ENCODE assay signal across 1 cellular context in genomic region chr13:20127563-20128458, GRCh38.
TF ChIP-seq lines count a peak whose summit lies in the region.

No MANE protein-coding gene starts in this region.

TF ChIP-seq in HepG2, 621 proteins besides CTCF, POLR2A, EP300 and RAD21 (continued from another document and continues in another):
- TF ChIP-seq ZNF446 (CRISPR knock-in tag; IDR thresholded peaks at IDR 0.05) (0 out of 2 replicates have a peak, but pooled peaks have one; percentile 63), ARID2 (CRISPR knock-in tag; IDR thresholded peaks at IDR 0.05; ENCODE audit: borderline replicate concordance) (no peak), EEA1 (CRISPR knock-in tag; IDR thresholded peaks at IDR 0.05; ENCODE audit: borderline replicate concordance) (peak; percentile 85; the same call in 1 of the 2 replicates), SMAD9 (CRISPR knock-in tag; IDR thresholded peaks at IDR 0.05) (no peak), ZNF274 (CRISPR knock-in tag; IDR thresholded peaks at IDR 0.05) (peak; percentile 85), ZNF432 (CRISPR knock-in tag; IDR thresholded peaks at IDR 0.05; ENCODE audit: borderline replicate concordance) (no peak), JUND (CRISPR knock-in tag; IDR thresholded peaks at IDR 0.05) (no peak), HMGA1 (CRISPR knock-in tag; conservative IDR thresholded peaks at IDR 0.05) (no peak), ZNF670 (CRISPR knock-in tag; IDR thresholded peaks at IDR 0.05; ENCODE audit: borderline replicate concordance) (no peak), RFXANK (CRISPR knock-in tag; IDR thresholded peaks at IDR 0.05) (0 out of 2 replicates have a peak, but pooled peaks have one; percentile 71), RARG (CRISPR knock-in tag; IDR thresholded peaks at IDR 0.05; ENCODE audit: low read depth) (no peak), ZFY (CRISPR knock-in tag; IDR thresholded peaks at IDR 0.05) (peak; percentile 97), MTA3 (CRISPR knock-in tag; IDR thresholded peaks at IDR 0.05) (no peak), SAFB2 (CRISPR knock-in tag; IDR thresholded peaks at IDR 0.05; ENCODE audit: borderline replicate concordance, low read depth) (peak; percentile 30; the same call in 1 of the 2 replicates), GFI1 (CRISPR knock-in tag; IDR thresholded peaks at IDR 0.05; ENCODE audit: borderline replicate concordance) (peak; percentile 25; the same call in 1 of the 2 replicates), PATZ1 (CRISPR knock-in tag; IDR thresholded peaks at IDR 0.05) (no peak; the same call in 1 of the 2 replicates), SP1 (IDR thresholded peaks at IDR 0.05) (no peak), SP1 (CRISPR knock-in tag; IDR thresholded peaks at IDR 0.05) (no peak), DR1 (CRISPR knock-in tag; IDR thresholded peaks at IDR 0.05) (no peak), ASH2L (IDR thresholded peaks at IDR 0.05; ENCODE audit: insufficient read length, low read depth, low read length) (peak; percentile 70), MTF2 (CRISPR knock-in tag; IDR thresholded peaks at IDR 0.05; ENCODE audit: borderline replicate concordance) (peak; percentile 7; the same call in 1 of the 2 replicates), ZBTB14 (CRISPR knock-in tag; IDR thresholded peaks at IDR 0.05) (no peak), KLF13 (CRISPR knock-in tag; IDR thresholded peaks at IDR 0.05) (no peak), RARA (CRISPR knock-in tag; IDR thresholded peaks at IDR 0.05) (peak; percentile 72), ZNF891 (CRISPR knock-in tag; IDR thresholded peaks at IDR 0.05) (peak; percentile 85), RFX1 (IDR thresholded peaks at IDR 0.05) (no peak), ARNT2 (CRISPR knock-in tag; IDR thresholded peaks at IDR 0.05; ENCODE audit: low read depth) (peak; percentile 62; the same call in 1 of the 2 replicates), NR3C1 (CRISPR knock-in tag; IDR thresholded peaks at IDR 0.05) (no peak), POLR2G (IDR thresholded peaks at IDR 0.05; ENCODE audit: low read depth, low read length) (peak; percentile 81), E2F1 (CRISPR knock-in tag; IDR thresholded peaks at IDR 0.05) (no peak), ZNF101 (CRISPR knock-in tag; IDR thresholded peaks at IDR 0.05; ENCODE audit: borderline replicate concordance, low read depth) (no peak), POGK (CRISPR knock-in tag; conservative IDR thresholded peaks at IDR 0.05) (peak; percentile 41; the same call in 1 of the 2 replicates), SCMH1 (CRISPR knock-in tag; IDR thresholded peaks at IDR 0.05; ENCODE audit: borderline replicate concordance) (no peak), NR2F2 (IDR thresholded peaks at IDR 0.05; ENCODE audit: borderline replicate concordance, low read depth) (no peak), PHF20 (CRISPR knock-in tag; IDR thresholded peaks at IDR 0.05) (peak; percentile 75), RFX5 (IDR thresholded peaks at IDR 0.05; ENCODE audit: low read depth, low read length) (no peak), TBX3 (IDR thresholded peaks at IDR 0.05; ENCODE audit: borderline replicate concordance) (no peak), SIX4 (CRISPR knock-in tag; IDR thresholded peaks at IDR 0.05) (no peak), ZFP91 (CRISPR knock-in tag; IDR thresholded peaks at IDR 0.05; ENCODE audit: borderline replicate concordance) (peak; percentile 82), MBD4 (IDR thresholded peaks at IDR 0.05; ENCODE audit: borderline replicate concordance, low read length) (no peak), CBX1 (IDR thresholded peaks at IDR 0.05; ENCODE audit: low read depth) (no peak), ZFP36L1 (CRISPR knock-in tag; IDR thresholded peaks at IDR 0.05) (no peak), SNAPC4 (CRISPR knock-in tag; IDR thresholded peaks at IDR 0.05) (no peak), ZNF224 (CRISPR knock-in tag; IDR thresholded peaks at IDR 0.05) (peak; percentile 46; the same call in 1 of the 2 replicates), XBP1 (CRISPR knock-in tag; IDR thresholded peaks at IDR 0.05) (no peak), MYPOP (CRISPR knock-in tag; IDR thresholded peaks at IDR 0.05) (peak; percentile 30; the same call in 1 of the 2 replicates), TFE3 (CRISPR knock-in tag; IDR thresholded peaks at IDR 0.05) (no peak), ZNF234 (CRISPR knock-in tag; conservative IDR thresholded peaks at IDR 0.05) (no peak), TEF (CRISPR knock-in tag; IDR thresholded peaks at IDR 0.05) (no peak), PRPF4 (IDR thresholded peaks at IDR 0.05; ENCODE audit: low read depth, low read length, poor library complexity, severe bottlenecking) (no peak), ZNF354B (CRISPR knock-in tag; IDR thresholded peaks at IDR 0.05) (no peak), NCOA2 (CRISPR knock-in tag; IDR thresholded peaks at IDR 0.05) (no peak)
